Comparison of ENCODE assay signal across 19 cellular contexts in genomic region chr16:2966803-2967184, GRCh38. TPM values are rescaled to one million over a fixed set of nuclear protein-coding genes. Genes with fewer than 3 reads are reported as not detected.
DNase-seq lines count a peak whose midpoint lies in the region; ATAC-seq and TF ChIP-seq lines count a peak whose summit lies in the region.
"Had no signal": no experiment of that assay in that cellular context is flagged by ENCODE, and none has a peak within 500 bp of the region (broad histone marks: within the 10 kb centered on the region; RNA-seq: fewer than 3 reads in every experiment).

No MANE protein-coding gene starts in this region.

- no peak overlapping the region for H3K27ac Mint-ChIP-seq in activated CD4-positive, alpha-beta T cell treated with anti-CD3 and anti-CD28 coated beads, Interleukin-2, amount 10 ng/mL, durations not matched to agents 24 days and 14 days
- H3K27ac Mint-ChIP-seq: activated naive CD8-positive, alpha-beta T cell; nephron had no signal

- no peaks in the 10 kb centered on the region for H3K36me3 ChIP-seq in esophagus muscularis mucosa
- no peaks in the 10 kb centered on the region for H3K36me3 ChIP-seq in stomach

- H3K36me3 Mint-ChIP-seq in activated CD4-positive, alpha-beta T cell treated with anti-CD3 and anti-CD28 coated beads, Interleukin-2, amount 10 ng/mL, durations not matched to agents 24 days and 14 days (ENCODE audit: low read depth) = peaks cover 10% of the 10 kb centered on the region
- H3K36me3 Mint-ChIP-seq: activated naive CD8-positive, alpha-beta T cell had no signal

- H3K27ac ChIP-seq in esophagus muscularis mucosa (replicated peaks in 1 of 4) (no peak overlapping the region), stomach (no peak overlapping the region)
- H3K27ac ChIP-seq: A549, left lung had no signal

- peaks cover 24% of the 10 kb centered on the region for H3K4me1 Mint-ChIP-seq in activated CD4-positive, alpha-beta T cell treated with anti-CD3 and anti-CD28 coated beads, Interleukin-2, amount 10 ng/mL, durations not matched to agents 24 days and 14 days

- H3K4me3 ChIP-seq in esophagus muscularis mucosa (peak overlapping the region; percentile 22 to 49 (median 30)), stomach (peak overlapping the region; percentile 7 to 46 (median 21))
- H3K4me3 ChIP-seq: A549 had no signal

- H3K27me3 ChIP-seq in esophagus muscularis mucosa (peaks cover 31 to 71% (median 65%) of the 10 kb centered on the region in 4 donors), stomach (peaks cover 45 to 87% (median 69%) of the 10 kb centered on the region in 3 donors)

- no peak overlapping the region for H3K4me3 Mint-ChIP-seq in activated CD4-positive, alpha-beta T cell treated with anti-CD3 and anti-CD28 coated beads, Interleukin-2, amount 10 ng/mL, durations not matched to agents 24 days and 14 days
- H3K4me3 Mint-ChIP-seq: activated naive CD8-positive, alpha-beta T cell had no signal

- no peak for ATAC-seq in activated CD4-positive, CD25-positive, alpha-beta regulatory T cell treated with anti-CD3 and anti-CD28 coated beads, Interleukin-2, amount 50 U/mL, for 24 hours
- ATAC-seq: A549, left lung, Panc1 had no signal

- TF ChIP-seq POLR2A in esophagus muscularis mucosa (IDR thresholded peaks at IDR 0.05; ENCODE audit: low read depth) (no peak), stomach (IDR thresholded peaks at IDR 0.05) (no peak)

- TF ChIP-seq CTCF in LNCAP (IDR thresholded peaks at IDR 0.05) = peak; percentile 21; the same call in 1 of the 2 replicates
- peak in 1 of 3 experiments; percentile 18 for TF ChIP-seq CTCF in esophagus muscularis mucosa (IDR thresholded peaks at IDR 0.05)
- peak in 1 of 7 experiments; percentile 10 for TF ChIP-seq CTCF in stomach (IDR thresholded peaks at IDR 0.05)

- TF ChIP-seq EP300 in esophagus muscularis mucosa (IDR thresholded peaks at IDR 0.05) (no peak), stomach (IDR thresholded peaks at IDR 0.05) (no peak)

- H3K4me1 ChIP-seq in esophagus muscularis mucosa (peaks cover 55 to 81% (median 75%) of the 10 kb centered on the region in 4 donors), stomach (peaks cover 59 to 86% (median 78%) of the 10 kb centered on the region in 4 donors)

- intact Hi-C loops in activated CD4-positive, alpha-beta T cell treated with anti-CD3 and anti-CD28 coated beads, Interleukin-2, amount 10 ng/mL, durations not matched to agents 24 days and 14 days (cut with micrococcal nuclease) = no loop called here
- intact Hi-C loops in esophagus muscularis mucosa (cut with DNase I) (no loop called here), stomach (cut with DNase I; ENCODE audit: low total_unique reads) (no loop called here)

- WGBS in esophagus muscularis mucosa = 16% methylated on average over 30 of the region's 46 CpGs
- 1 to 10% (median 3%) methylated on average over 7 to 46 of the region's 46 CpGs for WGBS in stomach, 5 donors

- no peaks in the 10 kb centered on the region for H3K9me3 ChIP-seq in esophagus muscularis mucosa
- H3K9me3 ChIP-seq in stomach = no peaks in the 10 kb centered on the region
- H3K9me3 ChIP-seq: A549, left lung had no signal

- peaks cover 26% of the 10 kb centered on the region for H3K27me3 Mint-ChIP-seq in activated CD4-positive, alpha-beta T cell treated with anti-CD3 and anti-CD28 coated beads, Interleukin-2, amount 10 ng/mL, durations not matched to agents 24 days and 14 days

- peak; percentile 77 for DNase-seq in activated CD4-positive, alpha-beta T cell treated with anti-CD3 and anti-CD28 coated beads, Interleukin-2, amount 10 ng/mL, durations not matched to agents 24 days and 14 days
- DNase-seq in activated CD4-positive, alpha-beta T cell treated with anti-CD3 and anti-CD28 coated beads, Interleukin-2, amount 50 U/mL, for 4 hours = no peak
- no peak for DNase-seq in esophagus muscularis mucosa (ENCODE audit: extremely low spot score)
- DNase-seq in stomach = peak; percentile 55
- no peak for DNase-seq in HuH-7.5 (ENCODE audit: low spot score)
- no peak for DNase-seq in cerebellar cortex (ENCODE audit: low spot score)
- DNase-seq: cerebellar nuclear complex, glutamatergic neuron, HCEC 1CT, Karpas-422, NCI-H146, NCI-H446 had no signal

- no peaks in the 10 kb centered on the region for H3K9me3 Mint-ChIP-seq in activated CD4-positive, alpha-beta T cell treated with anti-CD3 and anti-CD28 coated beads, Interleukin-2, amount 10 ng/mL, durations not matched to agents 24 days and 14 days
- H3K9me3 Mint-ChIP-seq: nephron had no signal

RNA-seq across cellular contexts. Expression of gene PAQR4, which starts 2.4 kb away (rescaled TPM):
- 41.0 and 43.3 TPM in 2 replicates for total RNA-seq in activated CD4-positive, alpha-beta T cell treated with anti-CD3 and anti-CD28 coated beads, Interleukin-2, amount 10 ng/mL, durations not matched to agents 24 days and 14 days
- total RNA-seq in esophagus muscularis mucosa (1 to 10 TPM; 2.2 to 7.5 (median 4.7) TPM), stomach (10 to 100 TPM in 2 of 5 donors, 1 to 10 TPM in 3; 4.8 to 43.2 (median 8.4) TPM)
- 10 to 100 TPM in 2 of 3 donors, 1 to 10 TPM in 1; 2.7 to 15.3 (median 10.9) TPM for polyA plus RNA-seq in stomach

RNA-seq across cellular contexts. Expression of gene KREMEN2, which starts 2.7 kb away (rescaled TPM):
- total RNA-seq in activated CD4-positive, alpha-beta T cell treated with anti-CD3 and anti-CD28 coated beads, Interleukin-2, amount 10 ng/mL, durations not matched to agents 24 days and 14 days = 0.17 and 0.28 TPM in 2 replicates
- total RNA-seq in esophagus muscularis mucosa (under 1 TPM in 1 of 4 donors, not detected in 3; 0.13 TPM), stomach (under 1 TPM in 1 of 5 donors, not detected in 4; 0.37 TPM)
- polyA plus RNA-seq in stomach = 1 to 10 TPM in 1 of 3 donors, not detected in 2; 1.1 TPM
- total RNA-seq: left lung had no signal

RNA-seq across cellular contexts. Expression of gene PKMYT1, which starts 13.5 kb away (rescaled TPM):
- 152 TPM in 2 replicates for total RNA-seq in activated CD4-positive, alpha-beta T cell treated with anti-CD3 and anti-CD28 coated beads, Interleukin-2, amount 10 ng/mL, durations not matched to agents 24 days and 14 days
- total RNA-seq in esophagus muscularis mucosa = 1 to 10 TPM in 1 of 4 donors, under 1 TPM in 1, not detected in 2; 0.57 to 2.5 TPM
- 10 to 100 TPM in 2 of 5 donors, 1 to 10 TPM in 3; 2.4 to 19.3 (median 9.6) TPM for total RNA-seq in stomach
- 10 to 100 TPM in 1 of 3 donors, 1 to 10 TPM in 2; 1.8 to 15.9 (median 9.5) TPM for polyA plus RNA-seq in stomach

RNA-seq across cellular contexts. Expression of gene CLDN9, which starts 45.9 kb away (rescaled TPM):
- not detected in 2 replicates for total RNA-seq in activated CD4-positive, alpha-beta T cell treated with anti-CD3 and anti-CD28 coated beads, Interleukin-2, amount 10 ng/mL, durations not matched to agents 24 days and 14 days
- total RNA-seq in esophagus muscularis mucosa (under 1 TPM in 3 of 4 donors, not detected in 1; 0.17 to 0.42 (median 0.32) TPM), stomach (not detected)
- polyA plus RNA-seq in stomach = under 1 TPM in 2 of 3 donors, not detected in 1; 0.28 to 0.31 TPM

RNA-seq across cellular contexts. Expression of gene CLDN6, which starts 51.2 kb away (rescaled TPM):
- total RNA-seq in activated CD4-positive, alpha-beta T cell treated with anti-CD3 and anti-CD28 coated beads, Interleukin-2, amount 10 ng/mL, durations not matched to agents 24 days and 14 days = not detected in 2 replicates
- total RNA-seq in esophagus muscularis mucosa (not detected), stomach (not detected)
- polyA plus RNA-seq in stomach = not detected

Comparison
In these comparisons a context has a peak if more than half of its experiments do, and no peak if none do; other contexts are left out.
1. DNase-seq: peak in activated CD4-positive, alpha-beta T cell treated with anti-CD3 and anti-CD28 coated beads, Interleukin-2, amount 10 ng/mL, durations not matched to agents 24 days and 14 days (single experiment) and stomach (single experiment); none in activated CD4-positive, alpha-beta T cell treated with anti-CD3 and anti-CD28 coated beads, Interleukin-2, amount 50 U/mL, for 4 hours (0 of 2), esophagus muscularis mucosa (single experiment), HuH-7.5 (single experiment) and cerebellar cortex (single experiment).